8 cellular contexts compared by ENCODE assay signal in genomic region chr7:73623798-73624668, GRCh38. TPM values are rescaled to one million over a fixed set of nuclear protein-coding genes. Genes with fewer than 3 reads are reported as not detected.
DNase-seq lines count a peak whose midpoint lies in the region; ATAC-seq, FAIRE-seq and TF ChIP-seq lines count a peak whose summit lies in the region.

Gene MLXIPL (minus strand): TSS chr7:73624522. CDS start chr7:73624492, 30 bp downstream.

- H3K27ac Mint-ChIP-seq in central memory CD8-positive, alpha-beta T cell (ENCODE audit: low read depth) = no peak within 1 kb of the TSS

- H3K36me3 Mint-ChIP-seq in central memory CD8-positive, alpha-beta T cell (ENCODE audit: insufficient read depth) = no peaks in the 10 kb centered on the region

- peak within 1 kb of the TSS; percentile 71 to 87 for H3K27ac ChIP-seq in small intestine (ENCODE audit: low read depth in 1 of 2, low read length in 1 of 2)

- peak within 1 kb of the TSS; percentile 42 for H3K4me3 Mint-ChIP-seq in central memory CD8-positive, alpha-beta T cell

- 3 to 7% (median 4%) methylated on average over 50 to 80 of the region's 80 CpGs for WGBS in small intestine, 3 donors

- peaks cover 0 to 2% of the 10 kb centered on the region in 2 donors for H3K27me3 ChIP-seq in small intestine (ENCODE audit: control insufficient read depth in 2 of 2, insufficient read depth in 2 of 2, low read length in 2 of 2)

- peaks cover 7% of the 10 kb centered on the region for H3K4me1 Mint-ChIP-seq in central memory CD8-positive, alpha-beta T cell

- H3K36me3 ChIP-seq in small intestine (ENCODE audit: control insufficient read depth in 2 of 2, insufficient read depth in 2 of 2, low read length in 2 of 2) = no peaks in the 10 kb centered on the region

- DNase-seq in D721Med (ENCODE audit: insufficient read length, low spot score) (peak; percentile 98), NCI-H128 (lab: John Stamatoyannopoulos, UW; ENCODE audit: unreplicated experiment) (peak; percentile 65), iris pigment epithelial cell (ENCODE audit: low read depth) (peak; percentile 18), small intestine (peak; percentile 94), kidney glomerular epithelial cell (lab: John Stamatoyannopoulos, UW) (no peak)
- DNase-seq in activated CD4-positive, CD25-positive, alpha-beta regulatory T cell treated with anti-CD3 and anti-CD28 coated beads, Interleukin-2, amount 50 U/mL, for 72 hours = peak; percentile 71
- no peak for DNase-seq in central memory CD8-positive, alpha-beta T cell (ENCODE audit: low spot score in 2 of 2)

- no peak for TF ChIP-seq CTCF in D721Med (IDR thresholded peaks at IDR 0.05; ENCODE audit: insufficient read depth, missing control alignments)

- H3K9me3 Mint-ChIP-seq in central memory CD8-positive, alpha-beta T cell = no peaks in the 10 kb centered on the region

- peak within 1 kb of the TSS; percentile 37 to 76 for H3K4me3 ChIP-seq in small intestine (ENCODE audit: low read depth in 1 of 2, low read length in 2 of 2)

- no peaks in the 10 kb centered on the region for H3K9me3 ChIP-seq in small intestine (ENCODE audit: control insufficient read depth, low read depth)

- FAIRE-seq in D721Med (lab: Jason Lieb, UNC) (no peak), small intestine (lab: Jason Lieb, UNC) (no peak)

- ATAC-seq in central memory CD8-positive, alpha-beta T cell (replicated peaks; ENCODE audit: extremely low read depth, poor library complexity, severe bottlenecking) = peak; percentile 35
- no peak for ATAC-seq in HG03378 (IDR thresholded peaks at IDR 0.05; ENCODE audit: unreplicated experiment)

- H3K4me1 ChIP-seq in small intestine (ENCODE audit: control insufficient read depth in 2 of 2, insufficient read depth in 1 of 2, low read depth in 1 of 2, low read length in 1 of 2) = peaks cover 0 to 6% of the 10 kb centered on the region in 2 donors

- peaks cover 75% of the 10 kb centered on the region for H3K27me3 Mint-ChIP-seq in central memory CD8-positive, alpha-beta T cell

RNA-seq across cellular contexts. Expression of gene MLXIPL, which starts in this region (rescaled TPM):
- polyA plus RNA-seq in small intestine = 100 to 1,000 TPM in 2 of 3 donors, 10 to 100 TPM in 1; 95.8 to 208 (median 138) TPM

Comparison
In these comparisons a context has a peak if more than half of its experiments do, and no peak if none do; other contexts are left out.
1. DNase-seq: peak in D721Med (single experiment), NCI-H128 (single experiment), activated CD4-positive, CD25-positive, alpha-beta regulatory T cell treated with anti-CD3 and anti-CD28 coated beads, Interleukin-2, amount 50 U/mL, for 72 hours (single experiment), iris pigment epithelial cell (single experiment) and small intestine (single experiment); none in central memory CD8-positive, alpha-beta T cell (0 of 2) and kidney glomerular epithelial cell (single experiment).